ENCODE assay signal across 1 cellular context in the genomic region with DNA sequence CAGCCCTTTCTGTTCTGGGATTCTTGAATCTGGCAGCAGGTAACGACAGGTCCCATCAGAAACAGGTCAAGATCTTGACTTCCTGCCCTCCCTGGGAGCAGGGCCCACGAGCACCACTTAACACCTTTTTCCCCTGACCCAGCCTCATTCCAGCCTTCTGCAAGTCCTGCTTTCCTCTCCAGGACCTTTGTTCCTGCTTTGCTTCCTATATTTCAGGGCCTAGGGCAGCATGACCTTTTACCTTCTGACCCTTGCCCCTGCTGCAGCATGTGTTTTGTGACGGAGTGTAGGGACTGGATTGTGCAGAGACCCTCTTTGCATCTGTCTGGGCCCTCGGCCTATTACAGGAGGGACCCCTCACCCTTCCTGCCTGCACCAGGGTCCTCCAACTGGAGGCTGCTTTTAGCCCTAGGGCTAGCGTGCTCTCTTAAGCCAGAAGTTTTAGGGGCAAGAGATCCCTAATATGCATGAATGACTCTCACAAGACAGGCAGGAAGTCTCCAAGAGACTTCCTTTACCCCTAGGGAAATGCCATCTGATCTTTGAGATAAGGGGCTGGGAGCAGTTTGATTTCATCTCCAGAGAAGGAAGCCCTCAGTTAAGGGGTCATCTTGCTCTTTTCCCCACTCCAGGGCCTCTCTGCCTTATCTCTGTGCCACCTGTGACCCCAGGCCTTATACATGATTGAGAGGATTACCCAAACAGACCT.
A peak's percentile ranks its signal among the peaks of the same experiment; 100 is the strongest.
TF ChIP-seq lines count a peak whose summit lies in the region.

No MANE protein-coding gene starts in this region.

TF ChIP-seq in HepG2, 621 proteins besides CTCF, POLR2A, EP300 and RAD21 (continued from another document):
- TF ChIP-seq, protein P1, sequence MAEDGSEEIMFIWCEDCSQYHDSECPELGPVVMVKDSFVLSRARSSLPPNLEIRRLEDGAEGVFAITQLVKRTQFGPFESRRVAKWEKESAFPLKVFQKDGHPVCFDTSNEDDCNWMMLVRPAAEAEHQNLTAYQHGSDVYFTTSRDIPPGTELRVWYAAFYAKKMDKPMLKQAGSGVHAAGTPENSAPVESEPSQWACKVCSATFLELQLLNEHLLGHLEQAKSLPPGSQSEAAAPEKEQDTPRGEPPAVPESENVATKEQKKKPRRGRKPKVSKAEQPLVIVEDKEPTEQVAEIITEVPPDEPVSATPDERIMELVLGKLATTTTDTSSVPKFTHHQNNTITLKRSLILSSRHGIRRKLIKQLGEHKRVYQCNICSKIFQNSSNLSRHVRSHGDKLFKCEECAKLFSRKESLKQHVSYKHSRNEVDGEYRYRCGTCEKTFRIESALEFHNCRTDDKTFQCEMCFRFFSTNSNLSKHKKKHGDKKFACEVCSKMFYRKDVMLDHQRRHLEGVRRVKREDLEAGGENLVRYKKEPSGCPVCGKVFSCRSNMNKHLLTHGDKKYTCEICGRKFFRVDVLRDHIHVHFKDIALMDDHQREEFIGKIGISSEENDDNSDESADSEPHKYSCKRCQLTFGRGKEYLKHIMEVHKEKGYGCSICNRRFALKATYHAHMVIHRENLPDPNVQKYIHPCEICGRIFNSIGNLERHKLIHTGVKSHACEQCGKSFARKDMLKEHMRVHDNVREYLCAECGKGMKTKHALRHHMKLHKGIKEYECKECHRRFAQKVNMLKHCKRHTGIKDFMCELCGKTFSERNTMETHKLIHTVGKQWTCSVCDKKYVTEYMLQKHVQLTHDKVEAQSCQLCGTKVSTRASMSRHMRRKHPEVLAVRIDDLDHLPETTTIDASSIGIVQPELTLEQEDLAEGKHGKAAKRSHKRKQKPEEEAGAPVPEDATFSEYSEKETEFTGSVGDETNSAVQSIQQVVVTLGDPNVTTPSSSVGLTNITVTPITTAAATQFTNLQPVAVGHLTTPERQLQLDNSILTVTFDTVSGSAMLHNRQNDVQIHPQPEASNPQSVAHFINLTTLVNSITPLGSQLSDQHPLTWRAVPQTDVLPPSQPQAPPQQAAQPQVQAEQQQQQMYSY (CRISPR knock-in tag; IDR thresholded peaks at IDR 0.05), result no peak
- TF ChIP-seq POLR2AphosphoS2 (IDR thresholded peaks at IDR 0.05; ENCODE audit: low read depth, low read length), result no peak
- no peak for TF ChIP-seq SOX6 (IDR thresholded peaks at IDR 0.05)
- no peak for TF ChIP-seq SOX6 (CRISPR knock-in tag; IDR thresholded peaks at IDR 0.05)
- TF ChIP-seq, protein P2, sequence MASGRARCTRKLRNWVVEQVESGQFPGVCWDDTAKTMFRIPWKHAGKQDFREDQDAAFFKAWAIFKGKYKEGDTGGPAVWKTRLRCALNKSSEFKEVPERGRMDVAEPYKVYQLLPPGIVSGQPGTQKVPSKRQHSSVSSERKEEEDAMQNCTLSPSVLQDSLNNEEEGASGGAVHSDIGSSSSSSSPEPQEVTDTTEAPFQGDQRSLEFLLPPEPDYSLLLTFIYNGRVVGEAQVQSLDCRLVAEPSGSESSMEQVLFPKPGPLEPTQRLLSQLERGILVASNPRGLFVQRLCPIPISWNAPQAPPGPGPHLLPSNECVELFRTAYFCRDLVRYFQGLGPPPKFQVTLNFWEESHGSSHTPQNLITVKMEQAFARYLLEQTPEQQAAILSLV (CRISPR knock-in tag; IDR thresholded peaks at IDR 0.05; ENCODE audit: borderline replicate concordance), result no peak
- TF ChIP-seq FOXA3 (CRISPR knock-in tag; IDR thresholded peaks at IDR 0.05), result no peak
- TF ChIP-seq ZFX (CRISPR knock-in tag; IDR thresholded peaks at IDR 0.05; ENCODE audit: low read depth), result 0 out of 2 replicates have a peak, but pooled peaks have one; percentile 17
- no peak for TF ChIP-seq SIX4 (CRISPR knock-in tag; IDR thresholded peaks at IDR 0.05)
